ENCODE assay signal across 8 cellular contexts in the genomic region with DNA sequence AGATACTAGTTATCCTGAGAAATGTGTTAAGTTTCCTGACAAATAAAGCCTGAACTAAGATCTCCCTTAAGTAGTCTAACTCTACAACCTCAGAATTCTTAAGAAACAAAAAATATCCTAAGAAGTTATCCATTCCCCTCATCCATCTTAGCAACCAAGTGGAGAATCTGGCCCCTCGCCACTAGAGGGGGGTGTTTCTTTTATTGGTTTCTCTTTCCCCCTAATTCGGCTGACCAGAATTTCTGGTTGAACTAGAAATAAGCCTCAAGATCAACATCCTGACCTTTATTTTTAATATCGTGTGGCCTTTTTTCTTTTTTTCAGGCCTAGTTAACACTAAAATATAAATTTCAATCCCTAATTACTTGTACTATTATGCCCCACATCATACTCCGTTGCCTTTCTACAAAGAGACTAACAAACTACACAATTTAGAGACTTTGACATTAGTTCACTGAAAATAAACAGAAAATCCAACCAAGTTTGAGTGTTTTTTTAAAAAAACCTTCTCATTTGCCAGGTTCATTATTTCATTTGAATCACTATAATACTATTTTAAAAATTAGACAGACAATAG. TPM values are rescaled to one million over a fixed set of nuclear protein-coding genes. Genes with fewer than 3 reads are reported as not detected.
A peak's percentile ranks its signal among the peaks of the same experiment; 100 is the strongest.
DNase-seq lines count a peak whose midpoint lies in the region; ATAC-seq, FAIRE-seq and TF ChIP-seq lines count a peak whose summit lies in the region.

No MANE protein-coding gene starts in this region.

- H4K5ac ChIP-seq in IMR-90 (ENCODE audit: low read depth, low read length), result no peak overlapping the region

- H3K9me3 Mint-ChIP-seq in activated naive CD4-positive, alpha-beta T cell treated with anti-CD3 and anti-CD28 coated beads for 36 hours, result no peaks in the 10 kb centered on the region

- H3K9me1 ChIP-seq in IMR-90 (ENCODE audit: insufficient read depth, low read length), result no peaks in the 10 kb centered on the region

- no peak overlapping the region for H2BK20ac ChIP-seq in IMR-90 (ENCODE audit: low read depth, low read length)

- no peak overlapping the region for H2AK9ac ChIP-seq in IMR-90 (replicated peaks; ENCODE audit: low read depth, low read length, poor library complexity)

- no peak overlapping the region for H3K4me2 ChIP-seq in IMR-90 (ENCODE audit: low read depth, low read length)

- peak; percentile 68 for ATAC-seq in GM18502 (IDR thresholded peaks at IDR 0.05; ENCODE audit: poor library complexity, unreplicated experiment)
- ATAC-seq in IMR-90 (ENCODE audit: low read depth), result peak; percentile 82
- ATAC-seq in GM19023 (IDR thresholded peaks at IDR 0.05; ENCODE audit: unreplicated experiment), result no peak

- no peak overlapping the region for H3K27ac ChIP-seq in IMR-90 (ENCODE audit: insufficient read depth, low read length)

- POLR2A ChIA-PET in IMR-90 (lab: Charles Lee; ENCODE audit: unreplicated experiment), result no interaction called here

- no peak overlapping the region for H3K4me3 Mint-ChIP-seq in activated naive CD4-positive, alpha-beta T cell treated with anti-CD3 and anti-CD28 coated beads for 36 hours

- no peak overlapping the region for H3K4ac ChIP-seq in IMR-90 (ENCODE audit: low read depth, low read length)

- TF ChIP-seq RAD21 in IMR-90 (IDR thresholded peaks at IDR 0.05; ENCODE audit: low read length), result peak; percentile 65

- no peaks in the 10 kb centered on the region for H3K36me3 ChIP-seq in IMR-90 (ENCODE audit: control insufficient read depth, insufficient read depth, low read length)

- intact Hi-C loops in IMR-90 (cut with micrococcal nuclease) (loop anchor here (5.0 kb wide), 4 partner anchors 415 to 790 kb away; no protein-coding TSS in a partner anchor), cardiac septum (cut with DNase I) (no loop called here)
- intact Hi-C loops in activated naive CD4-positive, alpha-beta T cell treated with anti-CD3 and anti-CD28 coated beads for 36 hours (cut with micrococcal nuclease), result loop anchor here (1.0 to 2.0 kb wide), 3 partner anchors 204 to 515 kb away; no protein-coding TSS in a partner anchor

- no peak overlapping the region for H3K56ac ChIP-seq in IMR-90 (ENCODE audit: extremely low read depth, insufficient read depth, low read length)

- H3K4me1 ChIP-seq in IMR-90 (ENCODE audit: control insufficient read depth, insufficient read depth, low read length), result no peaks in the 10 kb centered on the region

- in situ Hi-C loops in IMR-90 (cut with MboI; ENCODE audit: low sequenced_read_pairs), result loop anchor here (10.0 to 25.0 kb wide), 3 partner anchors 405 to 623 kb away; no protein-coding TSS in a partner anchor

- no peak overlapping the region for H2AFZ ChIP-seq in IMR-90 (replicated peaks; ENCODE audit: low read length, poor library complexity)

- H4K20me1 ChIP-seq in IMR-90 (ENCODE audit: insufficient read depth, low read length), result no peaks in the 10 kb centered on the region; the same call in 1 of the 2 replicates

- no peak overlapping the region for H3K18ac ChIP-seq in IMR-90 (ENCODE audit: low read depth, low read length)

- peaks cover 21% of the 10 kb centered on the region for H3K4me1 Mint-ChIP-seq in activated naive CD4-positive, alpha-beta T cell treated with anti-CD3 and anti-CD28 coated beads for 36 hours (ENCODE audit: low read depth)

- no peak for TF ChIP-seq POLR2A in IMR-90 (IDR thresholded peaks at IDR 0.05; ENCODE audit: low read depth, low read length)

- no peaks in the 10 kb centered on the region for H3K27me3 ChIP-seq in IMR-90 (ENCODE audit: control insufficient read depth, insufficient read depth, low read length)

- H3K79me1 ChIP-seq in IMR-90 (ENCODE audit: low read depth in 1 of 2, low read length in 2 of 2), result peaks cover 8 to 42% of the 10 kb centered on the region in 2 experiments

- H3K36me3 Mint-ChIP-seq in activated naive CD4-positive, alpha-beta T cell treated with anti-CD3 and anti-CD28 coated beads for 36 hours (ENCODE audit: low read depth), result peaks cover 1% of the 10 kb centered on the region

- no peak overlapping the region for H2BK120ac ChIP-seq in IMR-90 (ENCODE audit: low read depth, low read length)

- no peak overlapping the region for H2AK5ac ChIP-seq in IMR-90 (ENCODE audit: low read depth, low read length)

- H3K9ac ChIP-seq in IMR-90 (ENCODE audit: low read depth, low read length), result no peak overlapping the region

- H2BK5ac ChIP-seq in IMR-90 (ENCODE audit: low read depth, low read length, poor library complexity, severe bottlenecking), result no peak overlapping the region

- FAIRE-seq in RCC 7860 (lab: Jason Lieb, UNC), result peak; percentile 76

- H3K4me3 ChIP-seq in AG09309 (ENCODE audit: control insufficient read depth, low read depth, low read length) (no peak overlapping the region), IMR-90 (ENCODE audit: insufficient read depth, low read depth, low read length) (no peak overlapping the region)

- H3K27ac Mint-ChIP-seq in activated naive CD4-positive, alpha-beta T cell treated with anti-CD3 and anti-CD28 coated beads for 36 hours, result no peak overlapping the region

- no peak overlapping the region for H2BK15ac ChIP-seq in IMR-90 (ENCODE audit: low read depth, low read length)

- CTCF ChIA-PET in IMR-90 (lab: Yijun Ruan, JAX), result no interaction called here
- CTCF ChIA-PET in activated naive CD4-positive, alpha-beta T cell treated with anti-CD3 and anti-CD28 coated beads for 36 hours (lab: Charles Lee), result no interaction called here

- no peak overlapping the region for H3K14ac ChIP-seq in IMR-90 (replicated peaks; ENCODE audit: low read depth, low read length)

- no peak overlapping the region for H4K8ac ChIP-seq in IMR-90 (ENCODE audit: low read depth in 2 of 2, low read length in 2 of 2)

- H3K23ac ChIP-seq in IMR-90 (ENCODE audit: low read depth, low read length), result no peak overlapping the region

- TF ChIP-seq CTCF in AG09309 (IDR thresholded peaks at IDR 0.05; ENCODE audit: control insufficient read depth, insufficient read depth, low read depth, low read length, missing control alignments), result peak; percentile 74
- TF ChIP-seq CTCF in IMR-90 (conservative IDR thresholded peaks at IDR 0.05; ENCODE audit: low read depth, low read length), result peak; percentile 82

- no peaks in the 10 kb centered on the region for H3K27me3 Mint-ChIP-seq in activated naive CD4-positive, alpha-beta T cell treated with anti-CD3 and anti-CD28 coated beads for 36 hours (ENCODE audit: low read depth)

- dilution Hi-C loops in IMR-90 (cut with HindIII; ENCODE audit: low sequenced_read_pairs, unreplicated experiment), result no loop called here

- DNase-seq in AG09309 (ENCODE audit: low read depth) (no peak), IMR-90 (peak; percentile 59), RCC 7860 (ENCODE audit: low spot score) (peak; percentile 15), cardiac septum (ENCODE audit: low spot score) (peak; percentile 79), retina (peak; percentile 51)
- DNase-seq in activated naive CD4-positive, alpha-beta T cell treated with anti-CD3 and anti-CD28 coated beads for 36 hours, result peak; percentile 79

- no TSS peak for BruUV-seq in IMR-90 (replicated peaks; lab: Mats Ljungman, UMichigan)

- no peaks in the 10 kb centered on the region for H3K9me3 ChIP-seq in IMR-90 (ENCODE audit: control insufficient read depth, insufficient read depth, low read length)

- no CpG with 5 or more reads among the region's 4 CpGs for WGBS in IMR-90 (ENCODE audit: extremely low coverage in 2 of 2, insufficient read length in 1 of 2), 2 experiments

- no peak overlapping the region for H4K91ac ChIP-seq in IMR-90 (ENCODE audit: insufficient read depth, low read depth, low read length)

TF ChIP-seq in IMR-90, 13 proteins besides CTCF, POLR2A, EP300 and RAD21:
- TF ChIP-seq NFE2L2 (IDR thresholded peaks at IDR 0.05; ENCODE audit: low read depth, low read length) (no peak), MAZ (IDR thresholded peaks at IDR 0.05; ENCODE audit: borderline replicate concordance, low read depth, low read length) (0 out of 2 replicates have a peak, but pooled peaks have one; percentile 19), SMC3 (IDR thresholded peaks at IDR 0.05; ENCODE audit: low read depth, low read length) (peak; percentile 70)

RNA-seq across cellular contexts. Expression of gene NR4A3, which starts 14.3 kb away (rescaled TPM):
- total RNA-seq in IMR-90 (2012; rRNA removed), result 0.54 and 1.9 TPM in 2 replicates
- 0.27 and 0.37 TPM in 2 replicates for polyA plus RNA-seq in IMR-90 (2012; rRNA removed)
- 0.48 and 2.2 TPM in 2 replicates for polyA plus RNA-seq in IMR-90 (2012; cell fraction: cytosol; rRNA removed)
- 10.7 and 31.9 TPM in 2 replicates for polyA plus RNA-seq in IMR-90 (2012; cell fraction: nucleus; rRNA removed; ENCODE audit: low replicate concordance)
- total RNA-seq in activated naive CD4-positive, alpha-beta T cell treated with anti-CD3 and anti-CD28 coated beads for 36 hours, result 1 to 10 TPM; 3.8 to 4.2 TPM
- total RNA-seq in cardiac septum, result 22.4 TPM
